Comparison of ENCODE assay signal across 8 cellular contexts in genomic region chr4:1793496-1793840, GRCh38. TPM values are rescaled to one million over a fixed set of nuclear protein-coding genes. Genes with fewer than 3 reads are reported as not detected.
DNase-seq lines count a peak whose midpoint lies in the region; TF ChIP-seq lines count a peak whose summit lies in the region.

No MANE protein-coding gene starts in this region.

- no peak for TF ChIP-seq CTCF in RWPE1 (conservative IDR thresholded peaks at IDR 0.05; ENCODE audit: low read depth)
- no peak for TF ChIP-seq CTCF in mammary epithelial cell (conservative IDR thresholded peaks at IDR 0.05 in 1 of 2, IDR thresholded peaks at IDR 0.05 in 1 of 2; ENCODE audit: extremely low read depth in 1 of 2, insufficient read depth in 1 of 2, low read depth in 1 of 2, low read length in 2 of 2)
- TF ChIP-seq CTCF in chondrocyte (IDR thresholded peaks at IDR 0.05), result no peak

- H3K4me3 ChIP-seq in mammary epithelial cell (replicated peaks in 1 of 3; ENCODE audit: insufficient read depth in 1 of 3, low read depth in 2 of 3, low read length in 3 of 3) (peak overlapping the region in 2 of 3 experiments; percentile 52 to 57), mesenchymal stem cell (ENCODE audit: insufficient read depth in 1 of 2, low read depth in 1 of 2, low read length in 2 of 2) (peak overlapping the region in 1 of 2 experiments; percentile 53)

- H3K9me3 ChIP-seq in mammary epithelial cell (replicated peaks; ENCODE audit: insufficient read depth, low read length) (no peaks in the 10 kb centered on the region), mesenchymal stem cell (ENCODE audit: control insufficient read depth, low read length) (no peaks in the 10 kb centered on the region)

- no peak overlapping the region for H3K27ac Mint-ChIP-seq in chondrocyte (ENCODE audit: unreplicated experiment)

- dilution Hi-C loops in mammary epithelial cell (cut with HindIII; ENCODE audit: low sequenced_read_pairs), result no loop called here

- no peak overlapping the region for H3K4me3 Mint-ChIP-seq in chondrocyte (ENCODE audit: unreplicated experiment)

- H3K4ac ChIP-seq in mesenchymal stem cell (ENCODE audit: low read depth in 1 of 2, low read length in 2 of 2), result no peak overlapping the region

- H3K4me1 ChIP-seq in mammary epithelial cell (ENCODE audit: insufficient read depth, low read length) (peaks cover 17% of the 10 kb centered on the region), mesenchymal stem cell (ENCODE audit: control insufficient read depth, insufficient read depth, low read depth, low read length) (peaks cover 33% of the 10 kb centered on the region)

- H3K36me3 ChIP-seq in mammary epithelial cell (ENCODE audit: insufficient read depth, low read length) (no peaks in the 10 kb centered on the region), mesenchymal stem cell (ENCODE audit: control insufficient read depth in 1 of 2, insufficient read depth in 2 of 2, low read depth in 1 of 2, low read length in 2 of 2) (no peaks in the 10 kb centered on the region)

- intact Hi-C loops in mammary epithelial cell (cut with micrococcal nuclease), result no loop called here

- no peaks in the 10 kb centered on the region for H3K9me3 Mint-ChIP-seq in chondrocyte (ENCODE audit: low read depth)

- H4K20me1 ChIP-seq in mammary epithelial cell (ENCODE audit: insufficient read depth, low read length), result peaks cover 7% of the 10 kb centered on the region

- no TSS peak for BruUV-seq in mammary epithelial cell (replicated peaks; lab: Mats Ljungman, UMichigan)

- peak overlapping the region; percentile 49 to 54 for H3K18ac ChIP-seq in mesenchymal stem cell (ENCODE audit: low read depth in 1 of 2, low read length in 2 of 2)

- peak overlapping the region; percentile 90 for H3K4me2 ChIP-seq in mammary epithelial cell (ENCODE audit: insufficient read depth, low read depth, low read length)
- peak overlapping the region; percentile 84 for H3K4me2 ChIP-seq in mesenchymal stem cell (ENCODE audit: low read length, poor library complexity, severe bottlenecking)

- in situ Hi-C loops in mammary epithelial cell (cut with MboI; ENCODE audit: low sequenced_read_pairs in 2 of 2), result no loop called here

- H2AFZ ChIP-seq in mammary epithelial cell (ENCODE audit: low read depth, low read length), result peak overlapping the region; percentile 71
- no peak overlapping the region for H2AFZ ChIP-seq in mesenchymal stem cell (ENCODE audit: low read depth, low read length)

- H3K36me3 Mint-ChIP-seq in chondrocyte (ENCODE audit: low read depth), result no peaks in the 10 kb centered on the region

- H3K9ac ChIP-seq in mammary epithelial cell (ENCODE audit: insufficient read depth, low read length) (no peak overlapping the region), mesenchymal stem cell (ENCODE audit: low read length) (no peak overlapping the region)

- CTCF ChIA-PET in RWPE1 (lab: Yijun Ruan, JAX), result interaction anchor here (0.5 to 2.2 kb wide), 3 partner anchors 17 to 45 kb away, joined by 4 to 12 read pairs (median 7); no protein-coding TSS in a partner anchor
- CTCF ChIA-PET in mammary epithelial cell (lab: Charles Lee; ENCODE audit: low non-redundant PET), result no interaction called here

- no peaks in the 10 kb centered on the region for H3K79me1 ChIP-seq in mesenchymal stem cell (replicated peaks; ENCODE audit: low read length, poor library complexity, severe bottlenecking)

- peak overlapping the region; percentile 91 for H3K27ac ChIP-seq in RWPE1
- H3K27ac ChIP-seq in mammary epithelial cell (ENCODE audit: insufficient read depth, low read depth, low read length), result no peak overlapping the region
- no peak overlapping the region for H3K27ac ChIP-seq in mesenchymal stem cell (ENCODE audit: low read length, poor library complexity, severe bottlenecking)

- peaks cover 3% of the 10 kb centered on the region for H3K27me3 Mint-ChIP-seq in chondrocyte (ENCODE audit: low read depth)

- DNase-seq in SIG-M5 treated with dmso at 0.1 percent for 504 hours (lab: John Stamatoyannopoulos, UW; ENCODE audit: unreplicated experiment) (peak; percentile 30), SIG-M5 (lab: John Stamatoyannopoulos, UW) (no peak), RWPE1 (ENCODE audit: low spot score) (peak; percentile 28), mammary epithelial cell (no peak), mesenchymal stem cell (peak; percentile 29), superior temporal gyrus (ENCODE audit: extremely low spot score) (no peak), chondrocyte (ENCODE audit: low spot score) (no peak), HCEC 1CT (no peak)

- H2BK5ac ChIP-seq in mesenchymal stem cell (ENCODE audit: low read depth, low read length, poor library complexity, severe bottlenecking), result no peak overlapping the region

- H3K27me3 ChIP-seq in mammary epithelial cell (ENCODE audit: insufficient read depth, low read length) (peaks cover 25% of the 10 kb centered on the region), mesenchymal stem cell (ENCODE audit: control insufficient read depth in 1 of 2, insufficient read depth in 1 of 2, low read length in 2 of 2) (peaks cover 52 to 67% of the 10 kb centered on the region in 2 experiments)

- H3K14ac ChIP-seq in mesenchymal stem cell (ENCODE audit: low read length in 2 of 2), result no peak overlapping the region

- H2AK5ac ChIP-seq in mesenchymal stem cell (ENCODE audit: low read length, severe bottlenecking), result no peak overlapping the region

- no peak overlapping the region for H4K8ac ChIP-seq in mesenchymal stem cell (ENCODE audit: low read length)

- H4K91ac ChIP-seq in mesenchymal stem cell (ENCODE audit: low read length), result no peak overlapping the region

- H3K4me1 Mint-ChIP-seq in chondrocyte (ENCODE audit: low read depth), result no peaks in the 10 kb centered on the region

- POLR2A ChIA-PET in RWPE1 (lab: Yijun Ruan, JAX; ENCODE audit: low non-redundant PET), result interaction anchor here (1.0 kb wide), 1 partner anchor 13 kb away, joined by 3 read pairs; no protein-coding TSS in a partner anchor

- no peak overlapping the region for H2BK12ac ChIP-seq in mesenchymal stem cell (ENCODE audit: low read length in 2 of 2)

- no peaks in the 10 kb centered on the region for H3K79me2 ChIP-seq in mammary epithelial cell (ENCODE audit: insufficient read depth, low read length)

- no peak overlapping the region for H3K23ac ChIP-seq in mesenchymal stem cell (ENCODE audit: low read length in 2 of 2)

- WGBS in mammary epithelial cell (ENCODE audit: low coverage, missing lambda C conversion rate), result no CpG with 5 or more reads among the region's 44 CpGs
- 0% methylated on average over 11 of the region's 44 CpGs for WGBS in mesenchymal stem cell

- H2BK15ac ChIP-seq in mesenchymal stem cell (ENCODE audit: low read depth, poor library complexity, severe bottlenecking), result no peak overlapping the region

- no peak overlapping the region for H2BK120ac ChIP-seq in mesenchymal stem cell (ENCODE audit: low read depth, low read length)

RNA-seq across cellular contexts. Expression of gene FGFR3, which starts 0.4 kb away (rescaled TPM):
- total RNA-seq in mammary epithelial cell (1 to 10 TPM in 1 of 2 donors, under 1 TPM in 1; 0.67 to 6.2 TPM), chondrocyte (1.3 to 4.3 TPM (median 3.4 TPM) in 3 replicates)
- polyA plus RNA-seq in mammary epithelial cell, result 3.8 TPM
- polyA minus RNA-seq in mammary epithelial cell, result 2.1 TPM
- 0.65 TPM for polyA plus RNA-seq in mesenchymal stem cell (2013, experiment 1 of 2)
- 0.48 TPM for polyA plus RNA-seq in mesenchymal stem cell (2013, experiment 2 of 2)

Comparison
In these comparisons a context has a peak if more than half of its experiments do, and no peak if none do; other contexts are left out.
1. DNase-seq: peak in SIG-M5 treated with dmso at 0.1 percent for 504 hours (single experiment), RWPE1 (single experiment) and mesenchymal stem cell (single experiment); none in SIG-M5 (single experiment), mammary epithelial cell (single experiment), superior temporal gyrus (single experiment), chondrocyte (single experiment) and HCEC 1CT (single experiment).